ENCODE assay signal across 8 cellular contexts in the genomic region with DNA sequence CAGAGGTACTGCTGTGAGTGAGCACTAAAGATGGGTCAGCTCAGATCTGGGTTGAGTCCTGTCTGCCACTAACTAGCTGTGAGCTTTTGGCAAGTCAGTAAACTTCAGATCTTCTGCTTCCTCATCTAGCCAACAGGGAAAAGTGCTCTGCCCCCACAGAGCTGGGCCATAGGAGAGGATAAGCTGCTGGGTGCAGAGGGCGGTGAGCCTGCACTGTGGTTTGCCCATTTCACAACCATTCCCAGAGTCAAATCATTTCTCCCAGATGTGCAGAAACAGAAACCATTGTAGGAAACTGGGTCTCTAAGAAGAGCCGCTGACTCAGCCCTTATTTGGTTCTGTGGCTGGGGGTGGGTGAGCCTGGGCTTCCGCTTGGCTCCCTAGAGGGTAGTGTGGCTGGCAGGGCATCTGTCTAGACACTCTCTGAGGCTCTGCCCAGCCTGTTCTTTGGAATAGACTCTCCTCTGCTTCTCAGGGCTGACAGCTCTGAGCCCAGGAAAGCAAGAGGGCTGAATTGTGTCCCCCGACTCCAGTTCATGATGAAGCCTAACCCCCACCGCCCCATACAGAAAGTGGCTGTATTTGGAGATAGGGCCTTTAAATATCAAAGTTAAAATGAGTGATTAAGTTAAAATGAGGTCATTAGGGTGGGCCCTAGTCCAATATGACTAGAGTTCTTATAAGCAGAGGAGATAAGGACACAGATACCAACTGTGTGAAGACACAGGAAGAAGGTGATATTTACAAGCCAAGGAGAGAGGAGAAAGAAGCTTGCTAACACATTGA. TPM values are rescaled to one million over a fixed set of nuclear protein-coding genes. Genes with fewer than 3 reads are reported as not detected.
DNase-seq lines count a peak whose midpoint lies in the region; ATAC-seq and TF ChIP-seq lines count a peak whose summit lies in the region.

No MANE protein-coding gene starts in this region.

- H3K9me3 Mint-ChIP-seq in activated naive CD8-positive, alpha-beta T cell treated with anti-CD3 and anti-CD28 coated beads, Interleukin-2, amount 10 ng/mL, durations not matched to agents 7 days and 5 days: peaks cover 5% of the 10 kb centered on the region
- H3K9me3 Mint-ChIP-seq in mesothelial cell of epicardium: peaks cover 4% of the 10 kb centered on the region

- DNase-seq in GM12865 (ENCODE audit: low read depth) (peak; percentile 81), left lobe of liver (ENCODE audit: low spot score) (no peak), mesothelial cell of epicardium (ENCODE audit: low spot score in 2 of 2, unreplicated experiment in 2 of 2) (no peak), cerebellar cortex (ENCODE audit: low spot score) (no peak)
- no peak for DNase-seq in activated naive CD8-positive, alpha-beta T cell treated with anti-CD3 and anti-CD28 coated beads, Interleukin-2, amount 10 ng/mL, durations not matched to agents 7 days and 5 days
- DNase-seq in activated effector memory CD4-positive, alpha-beta T cell treated with anti-CD3 and anti-CD28 coated beads, Interleukin-2, amount 50 U/mL, for 16 hours: no peak

- H3K27me3 ChIP-seq in KMS-11 (ENCODE audit: insufficient read depth, low read depth): no peaks in the 10 kb centered on the region

- H2AFZ ChIP-seq in KMS-11 (ENCODE audit: low read depth): peak overlapping the region; percentile 43; the same call in 1 of the 2 replicates

- no peak for TF ChIP-seq CTCF in GM12865 (IDR thresholded peaks at IDR 0.05; ENCODE audit: insufficient read depth, low read depth, low read length, missing control alignments)
- no peak for TF ChIP-seq CTCF in KMS-11 (conservative IDR thresholded peaks at IDR 0.05; ENCODE audit: low read depth, low read length)
- TF ChIP-seq CTCF in mesothelial cell of epicardium (IDR thresholded peaks at IDR 0.05; ENCODE audit: unreplicated experiment): no peak

- peak overlapping the region; percentile 6; the same call in 1 of the 2 replicates for H3K9ac ChIP-seq in KMS-11

- H3K4me1 Mint-ChIP-seq in activated naive CD8-positive, alpha-beta T cell treated with anti-CD3 and anti-CD28 coated beads, Interleukin-2, amount 10 ng/mL, durations not matched to agents 7 days and 5 days: peaks cover 19% of the 10 kb centered on the region
- H3K4me1 Mint-ChIP-seq in mesothelial cell of epicardium: no peaks in the 10 kb centered on the region

- no peaks in the 10 kb centered on the region for H3K79me2 ChIP-seq in KMS-11 (ENCODE audit: insufficient read depth, low read depth)

- H3K36me3 ChIP-seq in KMS-11 (ENCODE audit: insufficient read depth): no peaks in the 10 kb centered on the region

- ATAC-seq in GM21723 (IDR thresholded peaks at IDR 0.05; ENCODE audit: unreplicated experiment) (peak; percentile 83), left lobe of liver (peak; percentile 57)
- peak; percentile 87 for ATAC-seq in activated naive CD8-positive, alpha-beta T cell treated with anti-CD3 and anti-CD28 coated beads, Interleukin-2, amount 10 ng/mL, durations not matched to agents 7 days and 5 days (ENCODE audit: low read depth)

- no peaks in the 10 kb centered on the region for H4K20me1 ChIP-seq in KMS-11 (ENCODE audit: insufficient read depth)

- H3K36me3 Mint-ChIP-seq in activated naive CD8-positive, alpha-beta T cell treated with anti-CD3 and anti-CD28 coated beads, Interleukin-2, amount 10 ng/mL, durations not matched to agents 7 days and 5 days: no peaks in the 10 kb centered on the region
- no peaks in the 10 kb centered on the region for H3K36me3 Mint-ChIP-seq in mesothelial cell of epicardium

- peak overlapping the region; percentile 38 for H3K4me3 Mint-ChIP-seq in activated naive CD8-positive, alpha-beta T cell treated with anti-CD3 and anti-CD28 coated beads, Interleukin-2, amount 10 ng/mL, durations not matched to agents 7 days and 5 days
- no peak overlapping the region for H3K4me3 Mint-ChIP-seq in mesothelial cell of epicardium

- H3K4me3 ChIP-seq in GM12865 (ENCODE audit: low read depth, low read length) (no peak overlapping the region; the same call in 1 of the 2 replicates), KMS-11 (IDR thresholded peaks at IDR 0.05; ENCODE audit: insufficient read depth, low read depth, low read length) (no peak overlapping the region)

- POLR2A ChIA-PET in activated naive CD8-positive, alpha-beta T cell treated with anti-CD3 and anti-CD28 coated beads, Interleukin-2, amount 10 ng/mL, durations not matched to agents 7 days and 5 days (lab: Charles Lee): no interaction called here

- no peak overlapping the region for H3K27ac Mint-ChIP-seq in activated naive CD8-positive, alpha-beta T cell treated with anti-CD3 and anti-CD28 coated beads, Interleukin-2, amount 10 ng/mL, durations not matched to agents 7 days and 5 days
- no peak overlapping the region for H3K27ac Mint-ChIP-seq in mesothelial cell of epicardium

- H3K4me1 ChIP-seq in KMS-11 (ENCODE audit: low read depth, poor library complexity, severe bottlenecking): peaks cover 47% of the 10 kb centered on the region

- peaks cover 32% of the 10 kb centered on the region for H3K27me3 Mint-ChIP-seq in activated naive CD8-positive, alpha-beta T cell treated with anti-CD3 and anti-CD28 coated beads, Interleukin-2, amount 10 ng/mL, durations not matched to agents 7 days and 5 days
- H3K27me3 Mint-ChIP-seq in mesothelial cell of epicardium (ENCODE audit: low read depth): peaks cover 32% of the 10 kb centered on the region

- H3K4me2 ChIP-seq in KMS-11: peak overlapping the region; percentile 69

- peak overlapping the region; percentile 69 for H3K27ac ChIP-seq in KMS-11

RNA-seq across cellular contexts. Expression of gene ARHGAP22, which starts 29.5 kb away (rescaled TPM):
- under 1 TPM; 0.26 to 0.30 TPM for total RNA-seq in activated naive CD8-positive, alpha-beta T cell treated with anti-CD3 and anti-CD28 coated beads, Interleukin-2, amount 10 ng/mL, durations not matched to agents 7 days and 5 days
- total RNA-seq in left lobe of liver (0.13 TPM), mesothelial cell of epicardium (2.9 to 5.1 TPM (median 4.1 TPM) in 3 replicates)

RNA-seq across cellular contexts. Expression of gene WDFY4, which starts 50.3 kb away (rescaled TPM):
- 1 to 10 TPM; 1.5 to 2.4 TPM for total RNA-seq in activated naive CD8-positive, alpha-beta T cell treated with anti-CD3 and anti-CD28 coated beads, Interleukin-2, amount 10 ng/mL, durations not matched to agents 7 days and 5 days
- total RNA-seq in left lobe of liver: 1.3 TPM
- total RNA-seq in mesothelial cell of epicardium: 2.6 to 4.3 TPM (median 3.3 TPM) in 3 replicates
